ENCODE assay signal across 11 cellular contexts in genomic region chr19:10087296-10088061, GRCh38. TPM values are rescaled to one million over a fixed set of nuclear protein-coding genes. Genes with fewer than 3 reads are reported as not detected.
DNase-seq lines count a peak whose midpoint lies in the region; ATAC-seq, FAIRE-seq and TF ChIP-seq lines count a peak whose summit lies in the region.
"Had no signal": no experiment of that assay in that cellular context is flagged by ENCODE, and none has a peak within 500 bp of the region (broad histone marks: within the 10 kb centered on the region; RNA-seq: fewer than 3 reads in every experiment).

No MANE protein-coding gene starts in this region.

- H3K36me3 ChIP-seq in tibial artery = peaks cover 0 to 37% (median 25%) of the 10 kb centered on the region in 3 donors

- H3K36me3 Mint-ChIP-seq in activated T-cell treated with anti-CD3 and anti-CD28 coated beads, Interleukin-2, amount 50 U/mL, for 72 hours (ENCODE audit: insufficient read depth in 2 of 2) = peaks cover 2 to 4% of the 10 kb centered on the region in 2 donors
- H3K36me3 Mint-ChIP-seq in activated T-helper 2 cell treated with anti-CD3 and anti-CD28 coated beads, Interferon-gamma antibody, Interleukin-2, Interleukin-4, amounts not matched to agents 10 μg/mL and 5 μg/mL and 100 μg/mL, durations not matched to agents 14 hours and 24 hours and 36 hours (ENCODE audit: low read depth) = peaks cover 39% of the 10 kb centered on the region
- H3K36me3 Mint-ChIP-seq in immature natural killer cell = peaks cover 4 to 13% (median 6%) of the 10 kb centered on the region in 3 donors

- peak overlapping the region; percentile 84 to 85 for H3K4me3 ChIP-seq in tibial artery

- H3K4me1 ChIP-seq in tibial artery = peaks cover 0 to 17% (median 5%) of the 10 kb centered on the region in 4 donors

- peak overlapping the region; percentile 87 to 89 for H3K4me3 Mint-ChIP-seq in activated T-cell treated with anti-CD3 and anti-CD28 coated beads, Interleukin-2, amount 50 U/mL, for 72 hours
- H3K4me3 Mint-ChIP-seq in activated T-helper 2 cell treated with anti-CD3 and anti-CD28 coated beads, Interferon-gamma antibody, Interleukin-2, Interleukin-4, amounts not matched to agents 10 μg/mL and 5 μg/mL and 100 μg/mL, durations not matched to agents 14 hours and 24 hours and 36 hours (ENCODE audit: low read depth) = peak overlapping the region; percentile 81
- H3K4me3 Mint-ChIP-seq in immature natural killer cell = peak overlapping the region; percentile 79 to 91 (median 88)

- no peak for ATAC-seq in activated T-cell treated with anti-CD3 and anti-CD28 coated beads, Interleukin-2, amount 50 U/mL, for 72 hours (replicated peaks in 1 of 2)
- no peak for ATAC-seq in GM19023 (IDR thresholded peaks at IDR 0.05; ENCODE audit: unreplicated experiment)

- intact Hi-C loops in activated T-helper 2 cell treated with anti-CD3 and anti-CD28 coated beads, Interferon-gamma antibody, Interleukin-2, Interleukin-4, amounts not matched to agents 10 μg/mL and 5 μg/mL and 100 μg/mL, durations not matched to agents 14 hours and 24 hours and 36 hours (cut with micrococcal nuclease) = no loop called here
- intact Hi-C loops in tibial artery (cut with DNase I; ENCODE audit: low total_unique reads) = no loop called here

- no peak for DNase-seq in activated T-cell treated with anti-CD3 and anti-CD28 coated beads, Interleukin-2, amount 50 U/mL, for 72 hours
- no peak for DNase-seq in activated T-cell treated with anti-CD3 and anti-CD28 coated beads, Interleukin-2, amount 50 U/mL, for 48 hours
- DNase-seq in activated T-helper 2 cell treated with anti-CD3 and anti-CD28 coated beads, Interferon-gamma antibody, Interleukin-2, Interleukin-4, amounts not matched to agents 10 μg/mL and 5 μg/mL and 100 μg/mL, durations not matched to agents 14 hours and 24 hours and 36 hours (ENCODE audit: low spot score) = no peak
- no peak for DNase-seq in immature natural killer cell
- no peak for DNase-seq in tibial artery
- no peak for DNase-seq in GM20000 (ENCODE audit: low spot score)
- no peak for DNase-seq in RCC 7860 (ENCODE audit: low spot score)

- FAIRE-seq in RCC 7860 (lab: Jason Lieb, UNC) = no peak
- FAIRE-seq: frontal cortex had no signal

- no peaks in the 10 kb centered on the region for H3K27me3 Mint-ChIP-seq in activated T-cell treated with anti-CD3 and anti-CD28 coated beads, Interleukin-2, amount 50 U/mL, for 72 hours (ENCODE audit: low read depth)
- H3K27me3 Mint-ChIP-seq in activated T-helper 2 cell treated with anti-CD3 and anti-CD28 coated beads, Interferon-gamma antibody, Interleukin-2, Interleukin-4, amounts not matched to agents 10 μg/mL and 5 μg/mL and 100 μg/mL, durations not matched to agents 14 hours and 24 hours and 36 hours (ENCODE audit: low read depth) = no peaks in the 10 kb centered on the region
- peaks cover 0 to 2% (median 0%) of the 10 kb centered on the region in 3 donors for H3K27me3 Mint-ChIP-seq in immature natural killer cell (ENCODE audit: low read depth in 3 of 3)

- no peak for TF ChIP-seq CTCF in tibial artery (IDR thresholded peaks at IDR 0.05)
- no peak for TF ChIP-seq CTCF in GM20000 (IDR thresholded peaks at IDR 0.05; ENCODE audit: extremely low read depth, missing control alignments)

- no peaks in the 10 kb centered on the region for H3K9me3 ChIP-seq in tibial artery

- H3K4me1 Mint-ChIP-seq in activated T-cell treated with anti-CD3 and anti-CD28 coated beads, Interleukin-2, amount 50 U/mL, for 72 hours (ENCODE audit: low read depth) = peaks cover 14% of the 10 kb centered on the region
- peaks cover 11% of the 10 kb centered on the region for H3K4me1 Mint-ChIP-seq in activated T-helper 2 cell treated with anti-CD3 and anti-CD28 coated beads, Interferon-gamma antibody, Interleukin-2, Interleukin-4, amounts not matched to agents 10 μg/mL and 5 μg/mL and 100 μg/mL, durations not matched to agents 14 hours and 24 hours and 36 hours (ENCODE audit: low read depth)
- H3K4me1 Mint-ChIP-seq in immature natural killer cell = peaks cover 9 to 18% of the 10 kb centered on the region in 2 donors

- H3K27me3 ChIP-seq in tibial artery = no peaks in the 10 kb centered on the region

- H3K27ac ChIP-seq in tibial artery = peak overlapping the region in 1 of 2 donors; percentile 88
- H3K27ac ChIP-seq: C4-2B had no signal

- H3K9me3 Mint-ChIP-seq in activated T-cell treated with anti-CD3 and anti-CD28 coated beads, Interleukin-2, amount 50 U/mL, for 72 hours = no peaks in the 10 kb centered on the region
- no peaks in the 10 kb centered on the region for H3K9me3 Mint-ChIP-seq in activated T-helper 2 cell treated with anti-CD3 and anti-CD28 coated beads, Interferon-gamma antibody, Interleukin-2, Interleukin-4, amounts not matched to agents 10 μg/mL and 5 μg/mL and 100 μg/mL, durations not matched to agents 14 hours and 24 hours and 36 hours
- H3K9me3 Mint-ChIP-seq in immature natural killer cell = no peaks in the 10 kb centered on the region

- H3K27ac Mint-ChIP-seq in activated T-cell treated with anti-CD3 and anti-CD28 coated beads, Interleukin-2, amount 50 U/mL, for 72 hours = peak overlapping the region; percentile 11
- H3K27ac Mint-ChIP-seq in activated T-helper 2 cell treated with anti-CD3 and anti-CD28 coated beads, Interferon-gamma antibody, Interleukin-2, Interleukin-4, amounts not matched to agents 10 μg/mL and 5 μg/mL and 100 μg/mL, durations not matched to agents 14 hours and 24 hours and 36 hours = peak overlapping the region; percentile 29
- H3K27ac Mint-ChIP-seq in immature natural killer cell = peak overlapping the region; percentile 44 to 85 (median 76)

RNA-seq across cellular contexts. Expression of gene SHFL, which starts 1.4 kb away (rescaled TPM):
- total RNA-seq in activated T-cell treated with anti-CD3 and anti-CD28 coated beads, Interleukin-2, amount 50 U/mL, for 72 hours = 10 to 100 TPM; 55.0 to 70.4 TPM
- 56.1 and 56.2 TPM in 2 replicates for total RNA-seq in activated T-helper 2 cell treated with anti-CD3 and anti-CD28 coated beads, Interferon-gamma antibody, Interleukin-2, Interleukin-4, amounts not matched to agents 10 μg/mL and 5 μg/mL and 100 μg/mL, durations not matched to agents 14 hours and 24 hours and 36 hours
- 10 to 100 TPM; 39.4 to 78.4 (median 44.2) TPM for polyA plus RNA-seq in immature natural killer cell

RNA-seq across cellular contexts. Expression of gene ANGPTL6, which starts 15.0 kb away (rescaled TPM):
- total RNA-seq in activated T-cell treated with anti-CD3 and anti-CD28 coated beads, Interleukin-2, amount 50 U/mL, for 72 hours = 10 to 100 TPM; 13.2 to 17.6 TPM
- total RNA-seq in activated T-helper 2 cell treated with anti-CD3 and anti-CD28 coated beads, Interferon-gamma antibody, Interleukin-2, Interleukin-4, amounts not matched to agents 10 μg/mL and 5 μg/mL and 100 μg/mL, durations not matched to agents 14 hours and 24 hours and 36 hours = 7.7 and 8.0 TPM in 2 replicates
- polyA plus RNA-seq in immature natural killer cell = 1 to 10 TPM in 2 of 3 donors, under 1 TPM in 1; 0.53 to 1.9 (median 1.2) TPM
- total RNA-seq: frontal cortex, M059J had no signal

RNA-seq across cellular contexts. Expression of gene PPAN, which starts 18.7 kb away (rescaled TPM):
- 100 to 1,000 TPM; 106 to 117 TPM for total RNA-seq in activated T-cell treated with anti-CD3 and anti-CD28 coated beads, Interleukin-2, amount 50 U/mL, for 72 hours
- 160 and 162 TPM in 2 replicates for total RNA-seq in activated T-helper 2 cell treated with anti-CD3 and anti-CD28 coated beads, Interferon-gamma antibody, Interleukin-2, Interleukin-4, amounts not matched to agents 10 μg/mL and 5 μg/mL and 100 μg/mL, durations not matched to agents 14 hours and 24 hours and 36 hours
- polyA plus RNA-seq in immature natural killer cell = 10 to 100 TPM; 12.1 to 44.8 (median 18.4) TPM

RNA-seq across cellular contexts. Expression of gene P2RY11, which starts 24.0 kb away (rescaled TPM):
- total RNA-seq in activated T-cell treated with anti-CD3 and anti-CD28 coated beads, Interleukin-2, amount 50 U/mL, for 72 hours = 10 to 100 TPM; 65.4 to 73.9 TPM
- 41.8 and 46.5 TPM in 2 replicates for total RNA-seq in activated T-helper 2 cell treated with anti-CD3 and anti-CD28 coated beads, Interferon-gamma antibody, Interleukin-2, Interleukin-4, amounts not matched to agents 10 μg/mL and 5 μg/mL and 100 μg/mL, durations not matched to agents 14 hours and 24 hours and 36 hours
- 10 to 100 TPM in 1 of 3 donors, 1 to 10 TPM in 2; 2.6 to 26.7 (median 6.9) TPM for polyA plus RNA-seq in immature natural killer cell

RNA-seq across cellular contexts. Expression of gene EIF3G, which starts 32.2 kb away (rescaled TPM):
- 100 to 1,000 TPM; 277 to 278 TPM for total RNA-seq in activated T-cell treated with anti-CD3 and anti-CD28 coated beads, Interleukin-2, amount 50 U/mL, for 72 hours
- total RNA-seq in activated T-helper 2 cell treated with anti-CD3 and anti-CD28 coated beads, Interferon-gamma antibody, Interleukin-2, Interleukin-4, amounts not matched to agents 10 μg/mL and 5 μg/mL and 100 μg/mL, durations not matched to agents 14 hours and 24 hours and 36 hours = 303 and 306 TPM in 2 replicates
- 100 to 1,000 TPM; 334 to 509 (median 485) TPM for polyA plus RNA-seq in immature natural killer cell

Comparison
In these comparisons a context has a peak if more than half of its experiments do, and no peak if none do; other contexts are left out.
1. H3K27ac Mint-ChIP-seq: peak in every context shown above with its lines; median percentile 76 in immature natural killer cell; 29 in activated T-helper 2 cell treated with anti-CD3 and anti-CD28 coated beads, Interferon-gamma antibody, Interleukin-2, Interleukin-4, amounts not matched to agents 10 μg/mL and 5 μg/mL and 100 μg/mL, durations not matched to agents 14 hours and 24 hours and 36 hours; 11 in activated T-cell treated with anti-CD3 and anti-CD28 coated beads, Interleukin-2, amount 50 U/mL, for 72 hours.